Comparison of ENCODE assay signal across 8 cellular contexts in the genomic region with DNA sequence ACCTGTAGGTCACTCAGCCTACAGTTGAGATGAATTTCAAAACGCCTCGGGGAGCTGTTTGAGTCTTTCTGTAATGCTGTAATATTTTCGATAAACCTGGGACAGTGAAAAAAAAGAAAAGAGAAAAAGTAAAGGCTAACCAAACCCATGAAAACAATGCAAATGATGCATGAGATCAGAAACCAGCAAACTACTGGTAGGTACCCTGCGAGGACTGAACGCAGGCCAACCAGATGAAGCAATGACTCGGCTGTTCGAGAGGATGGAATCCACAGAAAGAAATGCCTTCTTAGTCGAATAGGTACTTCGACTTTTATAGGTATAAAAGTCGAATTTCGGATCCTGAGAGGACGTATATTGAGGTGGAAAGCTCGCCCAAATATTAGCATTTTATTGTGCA. TPM values are rescaled to one million over a fixed set of nuclear protein-coding genes. Genes with fewer than 3 reads are reported as not detected.
A peak's percentile ranks its signal among the peaks of the same experiment; 100 is the strongest.
DNase-seq lines count a peak whose midpoint lies in the region; ATAC-seq and TF ChIP-seq lines count a peak whose summit lies in the region.

No MANE protein-coding gene starts in this region.

- H3K4me3 Mint-ChIP-seq in activated CD8-positive, alpha-beta T cell treated with anti-CD3 and anti-CD28 coated beads, Interleukin-2, amount 10 ng/mL, durations not matched to agents 7 days and 5 days: peak overlapping the region; percentile 94

- no peak for TF ChIP-seq POLR2A in gastrocnemius medialis (IDR thresholded peaks at IDR 0.05)

- peaks cover 21% of the 10 kb centered on the region for H3K36me3 Mint-ChIP-seq in activated CD8-positive, alpha-beta T cell treated with anti-CD3 and anti-CD28 coated beads, Interleukin-2, amount 10 ng/mL, durations not matched to agents 7 days and 5 days (ENCODE audit: low read depth)

- in situ Hi-C loops in gastrocnemius medialis (cut with MboI; ENCODE audit: low sequenced_read_pairs in 4 of 4): no loop called here

- peak overlapping the region; percentile 97 for H3K9ac ChIP-seq in BLaER1

- peaks cover 13% of the 10 kb centered on the region for H4K20me1 ChIP-seq in BLaER1

- ATAC-seq in activated CD8-positive, alpha-beta T cell treated with anti-CD3 and anti-CD28 coated beads, Interleukin-2, amount 10 ng/mL, durations not matched to agents 7 days and 5 days: peak; percentile 27
- ATAC-seq in gastrocnemius medialis: peak; percentile 31 to 39
- no peak for ATAC-seq in GM19023 (IDR thresholded peaks at IDR 0.05; ENCODE audit: unreplicated experiment)

- CTCF ChIA-PET in activated CD8-positive, alpha-beta T cell treated with anti-CD3 and anti-CD28 coated beads, Interleukin-2, amount 10 ng/mL, durations not matched to agents 7 days and 5 days (lab: Charles Lee): interaction anchor here (0.6 to 3.1 kb wide), 4 partner anchors 10 to 41 kb away, joined by 3 to 14 read pairs (median 4); no protein-coding TSS in a partner anchor

- no peaks in the 10 kb centered on the region for H3K27me3 ChIP-seq in BLaER1
- no peaks in the 10 kb centered on the region for H3K27me3 ChIP-seq in left ventricle myocardium inferior (ENCODE audit: low read depth)
- no peaks in the 10 kb centered on the region for H3K27me3 ChIP-seq in gastrocnemius medialis

- H3K36me3 ChIP-seq in BLaER1 (peaks cover 24% of the 10 kb centered on the region), left ventricle myocardium inferior (no peaks in the 10 kb centered on the region), gastrocnemius medialis (no peaks in the 10 kb centered on the region)

- TF ChIP-seq CTCF in HFF-Myc (IDR thresholded peaks at IDR 0.05; ENCODE audit: low read depth, low read length, missing control alignments): no peak
- TF ChIP-seq CTCF in left ventricle myocardium inferior (IDR thresholded peaks at IDR 0.05; ENCODE audit: borderline replicate concordance): no peak
- no peak for TF ChIP-seq CTCF in gastrocnemius medialis (IDR thresholded peaks at IDR 0.05 in 4 of 5, conservative IDR thresholded peaks at IDR 0.05 in 1 of 5)

- DNase-seq in HFF-Myc (ENCODE audit: extremely low read depth, low read depth): no peak
- DNase-seq in activated CD8-positive, alpha-beta T cell treated with anti-CD3 and anti-CD28 coated beads, Interleukin-2, amount 10 ng/mL, durations not matched to agents 7 days and 5 days: peak; percentile 49
- no peak for DNase-seq in left ventricle myocardium inferior
- no peak for DNase-seq in gastrocnemius medialis
- DNase-seq in stimulated activated naive CD4-positive, alpha-beta T cell treated with Interleukin-2 at 50 U/mL for 16 hours (lab: John Stamatoyannopoulos, UW): no peak
- DNase-seq in GM19240 (ENCODE audit: insufficient read length, low spot score): no peak

- peak overlapping the region; percentile 96 for H3K27ac Mint-ChIP-seq in activated CD8-positive, alpha-beta T cell treated with anti-CD3 and anti-CD28 coated beads, Interleukin-2, amount 10 ng/mL, durations not matched to agents 7 days and 5 days

- H3K4me1 ChIP-seq in BLaER1 (peaks cover 23% of the 10 kb centered on the region), left ventricle myocardium inferior (peaks cover 19% of the 10 kb centered on the region), gastrocnemius medialis (peaks cover 14 to 15% of the 10 kb centered on the region in 2 donors)

- H3K9me3 ChIP-seq in BLaER1 (no peaks in the 10 kb centered on the region), left ventricle myocardium inferior (replicated peaks) (no peaks in the 10 kb centered on the region), gastrocnemius medialis (no peaks in the 10 kb centered on the region)

- intact Hi-C loops in left ventricle myocardium inferior (cut with micrococcal nuclease) (no loop called here), gastrocnemius medialis (cut with DNase I; ENCODE audit: low total_unique reads) (loop anchor here (5.0 kb wide), 2 partner anchors 76 to 354 kb away; partner anchors contain the start of genes GOSR1 and TEFM)

- H3K27ac ChIP-seq in BLaER1 (peak overlapping the region; percentile 93), left ventricle myocardium inferior (replicated peaks) (peak overlapping the region; percentile 26), gastrocnemius medialis (peak overlapping the region; percentile 62 to 73 (median 67))

- H3K9me3 Mint-ChIP-seq in activated CD8-positive, alpha-beta T cell treated with anti-CD3 and anti-CD28 coated beads, Interleukin-2, amount 10 ng/mL, durations not matched to agents 7 days and 5 days (ENCODE audit: insufficient read depth): no peaks in the 10 kb centered on the region

- peak overlapping the region; percentile 94 for H3K4me3 ChIP-seq in BLaER1
- H3K4me3 ChIP-seq in HFF-Myc (replicated peaks; ENCODE audit: low read depth, low read length): peak overlapping the region; percentile 96
- peak overlapping the region; percentile 94 for H3K4me3 ChIP-seq in left ventricle myocardium inferior
- peak overlapping the region; percentile 79 to 88 (median 82) for H3K4me3 ChIP-seq in gastrocnemius medialis

- no peaks in the 10 kb centered on the region for H3K27me3 Mint-ChIP-seq in activated CD8-positive, alpha-beta T cell treated with anti-CD3 and anti-CD28 coated beads, Interleukin-2, amount 10 ng/mL, durations not matched to agents 7 days and 5 days (ENCODE audit: low read depth)

- peaks cover 36% of the 10 kb centered on the region for H3K4me1 Mint-ChIP-seq in activated CD8-positive, alpha-beta T cell treated with anti-CD3 and anti-CD28 coated beads, Interleukin-2, amount 10 ng/mL, durations not matched to agents 7 days and 5 days (ENCODE audit: low read depth)

- POLR2A ChIA-PET in activated CD8-positive, alpha-beta T cell treated with anti-CD3 and anti-CD28 coated beads, Interleukin-2, amount 10 ng/mL, durations not matched to agents 7 days and 5 days (lab: Charles Lee): interaction anchor here (0.6 to 2.4 kb wide), 6 partner anchors 9 to 116 kb away, joined by 3 to 17 read pairs (median 6); no protein-coding TSS in a partner anchor

- H3K4me2 ChIP-seq in BLaER1: peak overlapping the region; percentile 85

RNA-seq across cellular contexts. Expression of gene ATAD5, which starts 0.5 kb away (rescaled TPM):
- total RNA-seq in activated CD8-positive, alpha-beta T cell treated with anti-CD3 and anti-CD28 coated beads, Interleukin-2, amount 10 ng/mL, durations not matched to agents 7 days and 5 days: 10 to 100 TPM; 33.5 to 37.0 TPM
- total RNA-seq in left ventricle myocardium inferior: 0.36 TPM
- total RNA-seq in gastrocnemius medialis: under 1 TPM; 0.10 to 0.39 (median 0.20) TPM

RNA-seq across cellular contexts. Expression of gene CRLF3, which starts 6.8 kb away (rescaled TPM):
- 10 to 100 TPM; 61.4 to 65.6 TPM for total RNA-seq in activated CD8-positive, alpha-beta T cell treated with anti-CD3 and anti-CD28 coated beads, Interleukin-2, amount 10 ng/mL, durations not matched to agents 7 days and 5 days
- 4.7 TPM for total RNA-seq in left ventricle myocardium inferior
- total RNA-seq in gastrocnemius medialis: 1 to 10 TPM; 3.5 to 6.4 (median 5.0) TPM

Comparison
In these comparisons a context has a peak if more than half of its experiments do, and no peak if none do; other contexts are left out.
1. H3K27ac ChIP-seq: peak in every context shown above with its lines; median percentile 93 in BLaER1; 67 in gastrocnemius medialis; 26 in left ventricle myocardium inferior.
2. RNA of gene ATAD5, which starts 0.5 kb away (total RNA-seq): 33.5 to 37.0 TPM in activated CD8-positive, alpha-beta T cell treated with anti-CD3 and anti-CD28 coated beads, Interleukin-2, amount 10 ng/mL, durations not matched to agents 7 days and 5 days; 0.36 TPM in left ventricle myocardium inferior (single experiment) and 0.10 to 0.39 TPM in gastrocnemius medialis; every median in the first group is over 10 times any median in the second.
3. RNA of gene CRLF3, which starts 6.8 kb away (total RNA-seq): 61.4 to 65.6 TPM in activated CD8-positive, alpha-beta T cell treated with anti-CD3 and anti-CD28 coated beads, Interleukin-2, amount 10 ng/mL, durations not matched to agents 7 days and 5 days; 3.5 to 6.4 TPM in gastrocnemius medialis and 4.7 TPM in left ventricle myocardium inferior (single experiment); every median in the first group is over 4 times any median in the second.
4. Peak in every context shown above with its lines, with median percentiles within 50 percentile points of each other: H3K4me3 ChIP-seq.